In the genomic region with DNA sequence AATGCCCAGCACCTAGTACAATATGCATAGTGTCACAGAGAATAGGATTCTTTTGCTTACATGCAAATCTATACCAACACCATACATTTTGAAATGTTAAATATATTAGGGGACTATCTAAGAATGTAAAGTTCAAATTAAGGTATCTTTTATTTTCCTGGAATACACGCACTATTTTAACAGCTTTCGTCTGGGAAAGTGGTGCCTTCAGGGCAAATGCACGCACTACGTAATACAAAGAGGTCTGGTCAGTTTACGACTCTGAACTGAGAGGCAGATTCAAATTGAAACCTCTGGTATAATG, we compare ENCODE assay signal across 9 cellular contexts. TPM values are rescaled to one million over a fixed set of nuclear protein-coding genes. Genes with fewer than 3 reads are reported as not detected.
A peak's percentile ranks its signal among the peaks of the same experiment; 100 is the strongest.
DNase-seq lines count a peak whose midpoint lies in the region; ATAC-seq and TF ChIP-seq lines count a peak whose summit lies in the region.
"Had no signal": no experiment of that assay in that cellular context is flagged by ENCODE, and none has a peak within 500 bp of the region (broad histone marks: within the 10 kb centered on the region; RNA-seq: fewer than 3 reads in every experiment).

No MANE protein-coding gene starts in this region.

- no peaks in the 10 kb centered on the region for H3K27me3 Mint-ChIP-seq in activated CD4-positive, alpha-beta T cell treated with anti-CD3 and anti-CD28 coated beads, Interleukin-2, amount 10 ng/mL, durations not matched to agents 24 days and 14 days
- H3K27me3 Mint-ChIP-seq: naive B cell had no signal

- H3K27ac ChIP-seq in skin epidermis, result peak overlapping the region in 19 of 21 experiments; percentile 88 to 99 (median 97)

- no peak overlapping the region for H3K4me3 Mint-ChIP-seq in activated CD4-positive, alpha-beta T cell treated with anti-CD3 and anti-CD28 coated beads, Interleukin-2, amount 10 ng/mL, durations not matched to agents 24 days and 14 days
- H3K4me3 Mint-ChIP-seq: naive B cell had no signal

- ATAC-seq in GM18508 (IDR thresholded peaks at IDR 0.05; ENCODE audit: insufficient read depth, unreplicated experiment), result peak; percentile 0
- no peak for ATAC-seq in GM18870 (IDR thresholded peaks at IDR 0.05; ENCODE audit: unreplicated experiment)
- no peak for ATAC-seq in HG03521 (IDR thresholded peaks at IDR 0.05; ENCODE audit: unreplicated experiment)
- no peak for ATAC-seq in HG02759 (IDR thresholded peaks at IDR 0.05; ENCODE audit: unreplicated experiment)

- no peak for DNase-seq in foreskin fibroblast
- DNase-seq in activated CD4-positive, alpha-beta T cell treated with anti-CD3 and anti-CD28 coated beads, Interleukin-2, amount 10 ng/mL, durations not matched to agents 24 days and 14 days, result no peak

- intact Hi-C loops in activated CD4-positive, alpha-beta T cell treated with anti-CD3 and anti-CD28 coated beads, Interleukin-2, amount 10 ng/mL, durations not matched to agents 24 days and 14 days (cut with micrococcal nuclease), result loop anchor here (1.0 to 10.0 kb wide), 5 partner anchors 15 to 675 kb away; a partner anchor contains a TSS

- H3K4me3 ChIP-seq in foreskin fibroblast (ENCODE audit: low read depth in 1 of 2, low read length in 2 of 2) (peak overlapping the region; percentile 90 to 93), skin epidermis (peak overlapping the region; percentile 64 to 90 (median 80))

- no peak overlapping the region for H3K27ac Mint-ChIP-seq in activated CD4-positive, alpha-beta T cell treated with anti-CD3 and anti-CD28 coated beads, Interleukin-2, amount 10 ng/mL, durations not matched to agents 24 days and 14 days

- H3K36me3 Mint-ChIP-seq in activated CD4-positive, alpha-beta T cell treated with anti-CD3 and anti-CD28 coated beads, Interleukin-2, amount 10 ng/mL, durations not matched to agents 24 days and 14 days (ENCODE audit: low read depth), result peaks cover 30% of the 10 kb centered on the region

- H3K9me3 Mint-ChIP-seq in activated CD4-positive, alpha-beta T cell treated with anti-CD3 and anti-CD28 coated beads, Interleukin-2, amount 10 ng/mL, durations not matched to agents 24 days and 14 days, result no peaks in the 10 kb centered on the region
- H3K9me3 Mint-ChIP-seq: naive B cell had no signal

- TF ChIP-seq CTCF in foreskin fibroblast (IDR thresholded peaks at IDR 0.05; ENCODE audit: low read depth, low read length), result no peak

- peaks cover 35% of the 10 kb centered on the region for H3K4me1 Mint-ChIP-seq in activated CD4-positive, alpha-beta T cell treated with anti-CD3 and anti-CD28 coated beads, Interleukin-2, amount 10 ng/mL, durations not matched to agents 24 days and 14 days

TF ChIP-seq in PFSK-1, 5 proteins besides CTCF, POLR2A, EP300 and RAD21:
- TF ChIP-seq, protein P1, sequence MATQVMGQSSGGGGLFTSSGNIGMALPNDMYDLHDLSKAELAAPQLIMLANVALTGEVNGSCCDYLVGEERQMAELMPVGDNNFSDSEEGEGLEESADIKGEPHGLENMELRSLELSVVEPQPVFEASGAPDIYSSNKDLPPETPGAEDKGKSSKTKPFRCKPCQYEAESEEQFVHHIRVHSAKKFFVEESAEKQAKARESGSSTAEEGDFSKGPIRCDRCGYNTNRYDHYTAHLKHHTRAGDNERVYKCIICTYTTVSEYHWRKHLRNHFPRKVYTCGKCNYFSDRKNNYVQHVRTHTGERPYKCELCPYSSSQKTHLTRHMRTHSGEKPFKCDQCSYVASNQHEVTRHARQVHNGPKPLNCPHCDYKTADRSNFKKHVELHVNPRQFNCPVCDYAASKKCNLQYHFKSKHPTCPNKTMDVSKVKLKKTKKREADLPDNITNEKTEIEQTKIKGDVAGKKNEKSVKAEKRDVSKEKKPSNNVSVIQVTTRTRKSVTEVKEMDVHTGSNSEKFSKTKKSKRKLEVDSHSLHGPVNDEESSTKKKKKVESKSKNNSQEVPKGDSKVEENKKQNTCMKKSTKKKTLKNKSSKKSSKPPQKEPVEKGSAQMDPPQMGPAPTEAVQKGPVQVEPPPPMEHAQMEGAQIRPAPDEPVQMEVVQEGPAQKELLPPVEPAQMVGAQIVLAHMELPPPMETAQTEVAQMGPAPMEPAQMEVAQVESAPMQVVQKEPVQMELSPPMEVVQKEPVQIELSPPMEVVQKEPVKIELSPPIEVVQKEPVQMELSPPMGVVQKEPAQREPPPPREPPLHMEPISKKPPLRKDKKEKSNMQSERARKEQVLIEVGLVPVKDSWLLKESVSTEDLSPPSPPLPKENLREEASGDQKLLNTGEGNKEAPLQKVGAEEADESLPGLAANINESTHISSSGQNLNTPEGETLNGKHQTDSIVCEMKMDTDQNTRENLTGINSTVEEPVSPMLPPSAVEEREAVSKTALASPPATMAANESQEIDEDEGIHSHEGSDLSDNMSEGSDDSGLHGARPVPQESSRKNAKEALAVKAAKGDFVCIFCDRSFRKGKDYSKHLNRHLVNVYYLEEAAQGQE (IDR thresholded peaks at IDR 0.05; ENCODE audit: insufficient read depth in 1 of 2, low read depth in 2 of 2, low read length in 2 of 2), result no peak
- TF ChIP-seq POLR2AphosphoS5 (IDR thresholded peaks at IDR 0.05; ENCODE audit: low read depth, low read length) (no peak), TAF1 (IDR thresholded peaks at IDR 0.05; ENCODE audit: borderline replicate concordance, insufficient read depth, low read length) (0 out of 2 replicates have a peak, but pooled peaks have one; percentile 39), SIN3A (IDR thresholded peaks at IDR 0.05; ENCODE audit: borderline replicate concordance, insufficient read depth, low read length) (0 out of 2 replicates have a peak, but pooled peaks have one; percentile 33), FOXP2 (optimal IDR thresholded peaks at IDR 0.05; ENCODE audit: borderline replicate concordance, extremely low read depth, extremely low read length, insufficient read depth) (no peak)

RNA-seq across cellular contexts. Expression of a gene that starts 0.9 kb away (rescaled TPM):
- 42.1 TPM for polyA plus RNA-seq in PFSK-1 (2012; ENCODE audit: insufficient read length, low read depth)
- 278 and 284 TPM in 2 replicates for total RNA-seq in activated CD4-positive, alpha-beta T cell treated with anti-CD3 and anti-CD28 coated beads, Interleukin-2, amount 10 ng/mL, durations not matched to agents 24 days and 14 days

RNA-seq across cellular contexts. Expression of a gene that starts 26.8 kb away (rescaled TPM):
- polyA plus RNA-seq in PFSK-1 (2012; ENCODE audit: insufficient read length, low read depth), result 10.7 TPM
- total RNA-seq in activated CD4-positive, alpha-beta T cell treated with anti-CD3 and anti-CD28 coated beads, Interleukin-2, amount 10 ng/mL, durations not matched to agents 24 days and 14 days, result 10.3 and 11.0 TPM in 2 replicates
